14 cellular contexts compared by ENCODE assay signal in the genomic region with DNA sequence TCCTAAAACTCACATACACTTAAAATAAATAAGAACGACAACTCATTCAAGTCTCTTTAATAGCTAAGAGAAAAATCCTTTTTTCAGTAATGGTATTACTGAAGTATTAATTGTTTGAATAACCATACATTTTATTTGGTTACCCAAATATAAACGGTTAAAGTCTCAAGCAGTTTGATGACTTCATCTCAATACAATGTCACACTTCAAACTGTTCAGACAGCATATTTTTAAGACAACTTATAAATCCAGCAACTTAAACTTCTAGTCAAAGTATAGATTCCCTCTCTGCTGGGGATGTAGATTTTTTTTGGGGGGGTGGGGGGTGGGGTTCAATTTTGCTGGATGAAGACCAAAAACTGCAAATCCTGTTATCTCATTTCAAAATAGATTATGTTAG. TPM values are rescaled to one million over a fixed set of nuclear protein-coding genes. Genes with fewer than 3 reads are reported as not detected.
DNase-seq lines count a peak whose midpoint lies in the region; ATAC-seq, FAIRE-seq and TF ChIP-seq lines count a peak whose summit lies in the region.
"Had no signal": no experiment of that assay in that cellular context is flagged by ENCODE, and none has a peak within 500 bp of the region (broad histone marks: within the 10 kb centered on the region; RNA-seq: fewer than 3 reads in every experiment).

No MANE protein-coding gene starts in this region.

- no peaks in the 10 kb centered on the region for H3K9me3 Mint-ChIP-seq in osteocyte (ENCODE audit: unreplicated experiment)
- H3K9me3 Mint-ChIP-seq: dendritic cell treated with granulocyte-macrophage colony-stimulating factor and Interleukin-4, amounts not matched to agents 40 ng/mL and 50 ng/mL, for 4 days had no signal

- H3K27ac ChIP-seq in Panc1 (ENCODE audit: low read length) (peak overlapping the region; percentile 99), kidney (ENCODE audit: low read depth in 2 of 2, low read length in 2 of 2) (no peak overlapping the region)

- no peak overlapping the region for H3K9ac ChIP-seq in kidney (ENCODE audit: low read length in 2 of 2)

- in situ Hi-C loops in Panc1 (cut with HindIII; ENCODE audit: low pct_unique_long_range_greater_than_20kb, low sequenced_read_pairs), result no loop called here

- no peaks in the 10 kb centered on the region for H3K27me3 Mint-ChIP-seq in osteocyte (ENCODE audit: unreplicated experiment)
- H3K27me3 Mint-ChIP-seq: dendritic cell treated with granulocyte-macrophage colony-stimulating factor and Interleukin-4, amounts not matched to agents 40 ng/mL and 50 ng/mL, for 4 days had no signal

- CTCF ChIA-PET in Panc1 (lab: Charles Lee), result interaction anchor here (0.6 to 1.1 kb wide), 2 partner anchors 39 to 41 kb away, joined by 3 to 4 read pairs; no protein-coding TSS in a partner anchor

- no peaks in the 10 kb centered on the region for H3K36me3 Mint-ChIP-seq in osteocyte (ENCODE audit: unreplicated experiment)

- peak overlapping the region; percentile 22 for H3K4me3 Mint-ChIP-seq in osteocyte (ENCODE audit: unreplicated experiment)
- H3K4me3 Mint-ChIP-seq: dendritic cell treated with granulocyte-macrophage colony-stimulating factor and Interleukin-4, amounts not matched to agents 40 ng/mL and 50 ng/mL, for 4 days had no signal

- no peaks in the 10 kb centered on the region for H3K27me3 ChIP-seq in Panc1 (ENCODE audit: control insufficient read depth, insufficient read depth, low read length)
- H3K27me3 ChIP-seq: sigmoid colon had no signal

- peaks cover 71% of the 10 kb centered on the region for H3K4me1 Mint-ChIP-seq in osteocyte (ENCODE audit: unreplicated experiment)

- no peaks in the 10 kb centered on the region for H3K36me3 ChIP-seq in Panc1 (ENCODE audit: control insufficient read depth, insufficient read depth, low read length)
- no peaks in the 10 kb centered on the region for H3K36me3 ChIP-seq in kidney (ENCODE audit: control insufficient read depth in 1 of 2, insufficient read depth in 2 of 2, low read length in 2 of 2)
- H3K36me3 ChIP-seq: sigmoid colon had no signal

- TF ChIP-seq CTCF in Panc1 (IDR thresholded peaks at IDR 0.05) (no peak), osteocyte (IDR thresholded peaks at IDR 0.05) (no peak), kidney (IDR thresholded peaks at IDR 0.05; ENCODE audit: borderline replicate concordance, extremely low read depth, insufficient read depth) (no peak)

- ATAC-seq in Panc1 (no peak), HG02623 (IDR thresholded peaks at IDR 0.05; ENCODE audit: unreplicated experiment) (no peak)

- H3K4me3 ChIP-seq in Panc1 (ENCODE audit: low read depth in 2 of 2, low read length in 2 of 2), result peak overlapping the region; percentile 30 to 55; a peak in 3 of 4 replicates
- H3K4me3 ChIP-seq in kidney (ENCODE audit: low read length in 2 of 2), result no peak overlapping the region
- H3K4me3 ChIP-seq: sigmoid colon had no signal

- DNase-seq in EL (peak; percentile 72), Panc1 (ENCODE audit: low read depth, low spot score) (no peak), dermis blood vessel endothelial cell (peak; percentile 46), osteocyte (ENCODE audit: extremely low spot score, unreplicated experiment) (no peak), kidney (no peak), NCI-H1930 (lab: John Stamatoyannopoulos, UW) (no peak)
- DNase-seq in effector CD8-positive, alpha-beta T cell (lab: John Stamatoyannopoulos, UW), result no peak
- DNase-seq: activated CD4-positive, alpha-beta T cell treated with anti-CD3 and anti-CD28 coated beads for 1 hour; hippocampal formation; NCI-H524 treated with DMSO at 0.1 percent for 48 hours had no signal

- peaks cover 79% of the 10 kb centered on the region for H3K4me1 ChIP-seq in Panc1 (ENCODE audit: control insufficient read depth, insufficient read depth, low read length)
- peaks cover 0 to 4% of the 10 kb centered on the region in 2 donors for H3K4me1 ChIP-seq in kidney (ENCODE audit: control insufficient read depth in 1 of 2, insufficient read depth in 1 of 2, low read depth in 1 of 2, low read length in 2 of 2)

- H3K27ac Mint-ChIP-seq in osteocyte (ENCODE audit: unreplicated experiment), result peak overlapping the region; percentile 85
- H3K27ac Mint-ChIP-seq: dendritic cell treated with granulocyte-macrophage colony-stimulating factor and Interleukin-4, amounts not matched to agents 40 ng/mL and 50 ng/mL, for 4 days had no signal

- no peak for FAIRE-seq in kidney (lab: Jason Lieb, UNC)
- FAIRE-seq: GM12891 had no signal

- BruUV-seq in Panc1 (replicated peaks; lab: Mats Ljungman, UMichigan), result no TSS peak

- POLR2A ChIA-PET in Panc1 (lab: Charles Lee), result interaction anchor here (0.6 to 0.9 kb wide), 2 partner anchors 18 to 38 kb away, joined by 7 to 8 read pairs; no protein-coding TSS in a partner anchor

- H3K9me3 ChIP-seq in Panc1 (ENCODE audit: control insufficient read depth, insufficient read depth, low read depth, low read length) (no peaks in the 10 kb centered on the region), kidney (ENCODE audit: control insufficient read depth in 1 of 2, low read length in 2 of 2) (no peaks in the 10 kb centered on the region)
- H3K9me3 ChIP-seq: sigmoid colon had no signal

- intact Hi-C loops in Panc1 (cut with micrococcal nuclease; ENCODE audit: unreplicated experiment) (no loop called here), kidney (cut with DNase I) (no loop called here)

RNA-seq across cellular contexts. Expression of gene GNA12, which starts 42.0 kb away (rescaled TPM):
- total RNA-seq in Panc1 (2021; ENCODE audit: unreplicated experiment), result 139 TPM
- 170 TPM for polyA plus RNA-seq in Panc1 (2012; ENCODE audit: insufficient read length)
- 17.4 and 78.6 TPM in 2 replicates for total RNA-seq in dermis blood vessel endothelial cell
- 68.8 and 69.5 TPM in 2 replicates for total RNA-seq in osteocyte
- 41.1 TPM for total RNA-seq in kidney
- 16.5 TPM for polyA plus RNA-seq in kidney (ENCODE audit: insufficient read depth, low read depth, low replicate concordance)

Comparison
In these comparisons a context has a peak if more than half of its experiments do, and no peak if none do; other contexts are left out.
1. DNase-seq: peak in EL (single experiment) and dermis blood vessel endothelial cell (single experiment); none in Panc1 (single experiment), osteocyte (single experiment), kidney (single experiment), effector CD8-positive, alpha-beta T cell (single experiment) and NCI-H1930 (0 of 2).
2. H3K4me3 ChIP-seq: peak in Panc1 (2 of 2); none in kidney (0 of 2).